ENCODE assay signal across 20 cellular contexts in genomic region chr20:62155428-62156253, GRCh38. TPM values are rescaled to one million over a fixed set of nuclear protein-coding genes. Genes with fewer than 3 reads are reported as not detected.
DNase-seq lines count a peak whose midpoint lies in the region; ATAC-seq, FAIRE-seq and TF ChIP-seq lines count a peak whose summit lies in the region.
"Had no signal": no experiment of that assay in that cellular context is flagged by ENCODE, and none has a peak within 500 bp of the region (broad histone marks: within the 10 kb centered on the region; RNA-seq: fewer than 3 reads in every experiment).

No MANE protein-coding gene starts in this region.

- H3K4me2 ChIP-seq in A549, result no peak overlapping the region
- H3K4me2 ChIP-seq: hepatocyte had no signal

- H3K27me3 Mint-ChIP-seq in HFFc6 (ENCODE audit: insufficient read depth), result peaks cover 3% of the 10 kb centered on the region; the same call in 1 of the 2 replicates
- H3K27me3 Mint-ChIP-seq: activated CD4-positive, alpha-beta memory T cell treated with anti-CD3 and anti-CD28 coated beads for 36 hours had no signal

- FAIRE-seq in A549 (lab: Jason Lieb, UNC) (no peak), GM12891 (lab: Jason Lieb, UNC) (no peak)
- FAIRE-seq: H54 had no signal

- ATAC-seq in A549 (peak in 1 of 2 experiments; percentile 27; a peak in 1 of 6 replicates), HG02571 (IDR thresholded peaks at IDR 0.05; ENCODE audit: unreplicated experiment) (no peak)

- peaks cover 29% of the 10 kb centered on the region for H3K4me1 Mint-ChIP-seq in HFFc6 (ENCODE audit: low read depth)

- intact Hi-C loops in sigmoid colon (cut with DNase I), result loop anchor here (5.0 kb wide), 1 partner anchor 143 kb away; no protein-coding TSS in a partner anchor

- peaks cover 6% of the 10 kb centered on the region; the same call in 2 of the 3 replicates for H3K9me3 ChIP-seq in A549
- no peaks in the 10 kb centered on the region for H3K9me3 ChIP-seq in adipocyte (ENCODE audit: control insufficient read depth, low read length)
- H3K9me3 ChIP-seq in sigmoid colon, result no peaks in the 10 kb centered on the region
- H3K9me3 ChIP-seq: esophagus muscularis mucosa had no signal

- H3K9ac ChIP-seq in adipocyte (ENCODE audit: low read length), result no peak overlapping the region
- H3K9ac ChIP-seq: neural progenitor cell had no signal

- H3K27ac Mint-ChIP-seq in HFFc6, result no peak overlapping the region
- H3K27ac Mint-ChIP-seq: activated CD4-positive, alpha-beta memory T cell treated with anti-CD3 and anti-CD28 coated beads for 36 hours; activated T-cell treated with anti-CD3 and anti-CD28 coated beads, Interleukin-2, amount 50 U/mL, for 72 hours had no signal

- H3K27me3 ChIP-seq in adipocyte (replicated peaks; ENCODE audit: control insufficient read depth, insufficient read depth, low read length), result no peaks in the 10 kb centered on the region
- no peaks in the 10 kb centered on the region for H3K27me3 ChIP-seq in sigmoid colon
- H3K27me3 ChIP-seq: esophagus muscularis mucosa, hepatocyte, neural progenitor cell had no signal

- peaks cover 6% of the 10 kb centered on the region; the same call in 1 of the 2 replicates for H3K9me3 Mint-ChIP-seq in HFFc6

- no peak overlapping the region for H3K4me3 ChIP-seq in A549
- no peak overlapping the region for H3K4me3 ChIP-seq in adipocyte (ENCODE audit: low read length)
- H3K4me3 ChIP-seq in sigmoid colon, result no peak overlapping the region
- H3K4me3 ChIP-seq: coronary artery, esophagus muscularis mucosa, hepatocyte, neural progenitor cell had no signal

- POLR2A ChIA-PET in A549 (lab: Yijun Ruan, JAX), result no interaction called here

- H3K4me1 ChIP-seq in A549, result peaks cover 18% of the 10 kb centered on the region
- H3K4me1 ChIP-seq in adipocyte (ENCODE audit: control insufficient read depth, insufficient read depth, low read length), result no peaks in the 10 kb centered on the region
- peaks cover 0 to 12% (median 12%) of the 10 kb centered on the region in 4 donors for H3K4me1 ChIP-seq in sigmoid colon

- CTCF ChIA-PET in A549 (lab: Yijun Ruan, JAX), result interaction anchor here (0.9 to 1.9 kb wide), 10 partner anchors 9 to 147 kb away, joined by 3 to 6 read pairs (median 4); partner anchors contain the start of gene MTG2

- TF ChIP-seq EP300 in A549 (IDR thresholded peaks at IDR 0.05), result no peak
- TF ChIP-seq EP300 in sigmoid colon (IDR thresholded peaks at IDR 0.05), result no peak

- 0 out of 2 replicates have a peak overlapping the region, but pooled peaks have one; percentile 4 for H3K4me3 Mint-ChIP-seq in HFFc6
- H3K4me3 Mint-ChIP-seq: activated CD4-positive, alpha-beta memory T cell treated with anti-CD3 and anti-CD28 coated beads for 36 hours; activated T-cell treated with anti-CD3 and anti-CD28 coated beads, Interleukin-2, amount 50 U/mL, for 72 hours; neural progenitor cell had no signal

- WGBS in A549 (ENCODE audit: missing lambda C conversion rate), result 88% methylated on average over 29 of the region's 29 CpGs
- 92 to 95% methylated on average over 29 of the region's 29 CpGs for WGBS in sigmoid colon, 2 donors

- no peak for TF ChIP-seq RAD21 in A549 (conservative IDR thresholded peaks at IDR 0.05 in 1 of 2, IDR thresholded peaks at IDR 0.05 in 1 of 2)

- DNase-seq in A549 (ENCODE audit: low read depth in 1 of 2, low spot score in 1 of 2), result no peak
- DNase-seq in HFFc6, result peak; percentile 37
- DNase-seq in adipocyte (ENCODE audit: low read depth), result peak; percentile 29
- peak; percentile 91 for DNase-seq in islet precursor cell
- DNase-seq in GM12891 (ENCODE audit: insufficient read length, low spot score), result no peak
- no peak for DNase-seq in sigmoid colon
- DNase-seq in AML-193 (lab: John Stamatoyannopoulos, UW), result no peak
- DNase-seq: activated CD4-positive, alpha-beta memory T cell treated with anti-CD3 and anti-CD28 coated beads for 36 hours; activated T-cell treated with anti-CD3 and anti-CD28 coated beads, Interleukin-2, amount 50 U/mL, for 72 hours; amniotic stem cell; COR-L47; NCI-H187; SHP77; stimulated activated naive CD4-positive, alpha-beta T cell had no signal

- TF ChIP-seq POLR2A in A549 (IDR thresholded peaks at IDR 0.05; ENCODE audit: low read length) (no peak), GM12891 (IDR thresholded peaks at IDR 0.05; ENCODE audit: low read depth, low read length) (no peak), sigmoid colon (IDR thresholded peaks at IDR 0.05) (no peak)

- H3K36me3 Mint-ChIP-seq in HFFc6 (ENCODE audit: low read depth), result peaks cover 40% of the 10 kb centered on the region

- peaks cover 15% of the 10 kb centered on the region for H3K36me3 ChIP-seq in adipocyte (ENCODE audit: control insufficient read depth, insufficient read depth, low read length, severe bottlenecking)
- H3K36me3 ChIP-seq in sigmoid colon, result peaks cover 0 to 13% (median 2%) of the 10 kb centered on the region in 4 donors
- H3K36me3 ChIP-seq: neural progenitor cell had no signal

- TF ChIP-seq CTCF in A549 (IDR thresholded peaks at IDR 0.05) (no peak), HFFc6 (IDR thresholded peaks at IDR 0.05) (no peak), sigmoid colon (IDR thresholded peaks at IDR 0.05) (no peak)

- 0 out of 6 replicates have a peak overlapping the region, but pooled peaks of 1 of the 2 experiments have one; percentile 47 for H3K27ac ChIP-seq in A549
- no peak overlapping the region for H3K27ac ChIP-seq in sigmoid colon
- H3K27ac ChIP-seq: coronary artery, esophagus muscularis mucosa, hepatocyte had no signal

TF ChIP-seq in A549, 52 proteins besides CTCF, POLR2A, EP300 and RAD21:
- no peak for TF ChIP-seq TP53 (CRISPR knock-in tag; IDR thresholded peaks at IDR 0.05)
- TF ChIP-seq, protein P1, sequence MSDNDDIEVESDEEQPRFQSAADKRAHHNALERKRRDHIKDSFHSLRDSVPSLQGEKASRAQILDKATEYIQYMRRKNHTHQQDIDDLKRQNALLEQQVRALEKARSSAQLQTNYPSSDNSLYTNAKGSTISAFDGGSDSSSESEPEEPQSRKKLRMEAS (IDR thresholded peaks at IDR 0.05), result peak; percentile 47; the same call in 1 of the 2 replicates

TF ChIP-seq in GM12891, 5 proteins besides CTCF, POLR2A, EP300 and RAD21:
- TF ChIP-seq SPI1 (IDR thresholded peaks at IDR 0.05; ENCODE audit: low read depth, low read length) (no peak), TAF1 (IDR thresholded peaks at IDR 0.05; ENCODE audit: low read depth, low read length) (no peak), POLR2AphosphoS5 (IDR thresholded peaks at IDR 0.05; ENCODE audit: low read depth, low read length) (no peak), POU2F2 (IDR thresholded peaks at IDR 0.05; ENCODE audit: low read depth, low read length) (no peak), PAX5 (IDR thresholded peaks at IDR 0.05; ENCODE audit: insufficient read depth, low read length, severe bottlenecking) (no peak)

RNA-seq across cellular contexts. Expression of gene SS18L1, which starts 12.1 kb away (rescaled TPM):
- polyA plus RNA-seq in A549 (2011; rRNA removed) (7.4 and 7.5 TPM in 2 replicates), A549 (2017; fragmentation: RNase III; extraction: RNeasy Plus Mini Kit Qiagen cat#74134 plus additional on column Dnase treatment) (12.0 to 13.1 TPM (median 12.9 TPM) in 3 replicates), sigmoid colon (1 to 10 TPM; 4.9 to 9.5 (median 5.4) TPM)
- 14.2 and 19.2 TPM in 2 replicates for polyA plus RNA-seq in A549 (2012; cell fraction: cytosol; rRNA removed)
- 42.3 and 66.6 TPM in 2 replicates for polyA plus RNA-seq in A549 (2012; cell fraction: nucleus; rRNA removed)
- 8.4 and 12.7 TPM in 2 replicates for polyA minus RNA-seq in A549 (2011; rRNA and poly(A)+ RNA removed)
- total RNA-seq in HFFc6 (2021; fragmentation: NEBNext Ultra II Directional; extraction: Animal tissue kit (Norgen Biotek cat#: 25700)), result 1 to 10 TPM; 5.5 to 7.9 (median 5.9) TPM
- polyA plus RNA-seq in GM12891 (2012; ENCODE audit: low read depth, missing spikeins), result 3.4 TPM
- 10 to 100 TPM in 3 of 4 donors, 1 to 10 TPM in 1; 7.2 to 11.7 (median 11.1) TPM for total RNA-seq in sigmoid colon

RNA-seq across cellular contexts. Expression of gene PSMA7, which starts 12.4 kb away (rescaled TPM):
- polyA plus RNA-seq in A549 (2011; rRNA removed) (494 and 562 TPM in 2 replicates), A549 (2017; fragmentation: RNase III; extraction: RNeasy Plus Mini Kit Qiagen cat#74134 plus additional on column Dnase treatment) (496 to 535 TPM (median 511 TPM) in 3 replicates), sigmoid colon (100 to 1,000 TPM; 224 to 340 (median 244) TPM)
- 893 and 1,062 TPM in 2 replicates for polyA plus RNA-seq in A549 (2012; cell fraction: cytosol; rRNA removed)
- 797 and 808 TPM in 2 replicates for polyA plus RNA-seq in A549 (2012; cell fraction: nucleus; rRNA removed)
- 208 and 235 TPM in 2 replicates for polyA minus RNA-seq in A549 (2011; rRNA and poly(A)+ RNA removed)
- 100 to 1,000 TPM; 296 to 357 (median 334) TPM for total RNA-seq in HFFc6 (2021; fragmentation: NEBNext Ultra II Directional; extraction: Animal tissue kit (Norgen Biotek cat#: 25700))
- 269 TPM for polyA plus RNA-seq in GM12891 (2012; ENCODE audit: low read depth, missing spikeins)
- total RNA-seq in sigmoid colon, result 100 to 1,000 TPM; 192 to 388 (median 313) TPM

RNA-seq across cellular contexts. Expression of gene MTG2, which starts 27.2 kb away (rescaled TPM):
- polyA plus RNA-seq in A549 (2011; rRNA removed) (21.8 and 21.9 TPM in 2 replicates), A549 (2017; fragmentation: RNase III; extraction: RNeasy Plus Mini Kit Qiagen cat#74134 plus additional on column Dnase treatment) (25.3 to 28.7 TPM (median 25.7 TPM) in 3 replicates), sigmoid colon (10 to 100 TPM; 21.0 to 32.3 (median 24.7) TPM)
- polyA plus RNA-seq in A549 (2012; cell fraction: cytosol; rRNA removed), result 31.9 and 32.0 TPM in 2 replicates
- 44.3 and 54.0 TPM in 2 replicates for polyA plus RNA-seq in A549 (2012; cell fraction: nucleus; rRNA removed)
- 14.9 and 17.7 TPM in 2 replicates for polyA minus RNA-seq in A549 (2011; rRNA and poly(A)+ RNA removed)
- total RNA-seq in HFFc6 (2021; fragmentation: NEBNext Ultra II Directional; extraction: Animal tissue kit (Norgen Biotek cat#: 25700)), result 10 to 100 TPM; 27.9 to 33.8 (median 30.2) TPM
- 19.5 TPM for polyA plus RNA-seq in GM12891 (2012; ENCODE audit: low read depth, missing spikeins)
- total RNA-seq in sigmoid colon, result 10 to 100 TPM; 13.3 to 28.1 (median 21.2) TPM

RNA-seq across cellular contexts. Expression of gene LSM14B, which starts 33.4 kb away (rescaled TPM):
- polyA plus RNA-seq in A549 (2011; rRNA removed), result 18.3 and 22.7 TPM in 2 replicates
- polyA plus RNA-seq in A549 (2012; cell fraction: cytosol; rRNA removed), result 29.0 and 41.2 TPM in 2 replicates
- 37.0 and 43.1 TPM in 2 replicates for polyA plus RNA-seq in A549 (2012; cell fraction: nucleus; rRNA removed)
- 26.5 to 28.1 TPM (median 27.7 TPM) in 3 replicates for polyA plus RNA-seq in A549 (2017; fragmentation: RNase III; extraction: RNeasy Plus Mini Kit Qiagen cat#74134 plus additional on column Dnase treatment)
- polyA minus RNA-seq in A549 (2011; rRNA and poly(A)+ RNA removed), result 19.9 and 20.3 TPM in 2 replicates
- 10 to 100 TPM; 40.4 to 42.7 (median 40.9) TPM for total RNA-seq in HFFc6 (2021; fragmentation: NEBNext Ultra II Directional; extraction: Animal tissue kit (Norgen Biotek cat#: 25700))
- polyA plus RNA-seq in GM12891 (2012; ENCODE audit: low read depth, missing spikeins), result 23.3 TPM
- total RNA-seq in sigmoid colon, result 10 to 100 TPM; 20.8 to 28.5 (median 23.6) TPM
- polyA plus RNA-seq in sigmoid colon, result 10 to 100 TPM; 16.9 to 25.8 (median 21.6) TPM

Comparison
In these comparisons a context has a peak if more than half of its experiments do, and no peak if none do; other contexts are left out.
1. DNase-seq: peak in HFFc6 (single experiment), adipocyte (single experiment) and islet precursor cell (single experiment); none in A549 (0 of 2), GM12891 (single experiment), sigmoid colon (single experiment) and AML-193 (0 of 2).